24 cellular contexts compared by ENCODE assay signal in genomic region chr20:51926670-51927305, GRCh38.
DNase-seq lines count a peak whose midpoint lies in the region; ATAC-seq, FAIRE-seq and TF ChIP-seq lines count a peak whose summit lies in the region.
"Had no signal": no experiment of that assay in that cellular context is flagged by ENCODE, and none has a peak within 500 bp of the region (broad histone marks: within the 10 kb centered on the region; RNA-seq: fewer than 3 reads in every experiment).

No MANE protein-coding gene starts in this region.

- H3K4ac ChIP-seq in neuronal stem cell (ENCODE audit: low read length) = no peak overlapping the region

- peak; percentile 43; the same call in 1 of the 2 replicates for ATAC-seq in PC-3
- ATAC-seq in HG02763 (IDR thresholded peaks at IDR 0.05; ENCODE audit: unreplicated experiment) = no peak
- ATAC-seq: natural killer cell treated with Interleukin-12 subunit alpha and Interleukin-12 subunit beta and Interleukin-15 and Interleukin-18, amount 100 ng/mL, for 72 hours; stimulated activated naive CD8-positive, alpha-beta T cell treated with anti-CD3 and anti-CD28 coated beads, Interleukin-15, amount 100 ng/mL, for 72 hours had no signal

- POLR2A ChIA-PET in PC-3 (lab: Charles Lee; ENCODE audit: unreplicated experiment) (no interaction called here), endothelial cell of umbilical vein (lab: Charles Lee) (no interaction called here)

- no peaks in the 10 kb centered on the region for H3K9me2 ChIP-seq in PC-3 (replicated peaks; ENCODE audit: low read length)

- no peak overlapping the region for H4K8ac ChIP-seq in neuronal stem cell (ENCODE audit: low read depth, low read length)

- no peaks in the 10 kb centered on the region for H3K79me1 ChIP-seq in neuronal stem cell (ENCODE audit: low read depth, low read length)

- H2BK5ac ChIP-seq in neuronal stem cell (ENCODE audit: low read length) = no peak overlapping the region

- WGBS in neuronal stem cell (ENCODE audit: extremely low coverage in 2 of 2, insufficient read length in 2 of 2, insufficient replicate concordance in 1 of 2), 2 donors = no CpG with 5 or more reads among the region's 14 CpGs

- no peak overlapping the region for H2BK120ac ChIP-seq in neuronal stem cell (ENCODE audit: low read depth, low read length)

- H4K91ac ChIP-seq in neuronal stem cell (ENCODE audit: low read depth, low read length, poor library complexity) = peak overlapping the region; percentile 66

- no peak overlapping the region for H3K18ac ChIP-seq in neuronal stem cell (ENCODE audit: low read length)

- H2AFZ ChIP-seq in PC-3 (ENCODE audit: low read length) (peak overlapping the region; percentile 40), endothelial cell of umbilical vein (ENCODE audit: low read depth, low read length) (peak overlapping the region; percentile 71), neuronal stem cell (ENCODE audit: low read length) (peak overlapping the region; percentile 53)

- H4K20me1 ChIP-seq in PC-3 (ENCODE audit: low read length) (no peaks in the 10 kb centered on the region), endothelial cell of umbilical vein (replicated peaks; ENCODE audit: control insufficient read depth, extremely low read depth, insufficient read depth, low read length) (no peaks in the 10 kb centered on the region)

- DNase-seq in HS-5 (ENCODE audit: low read depth) (peak; percentile 73), PC-3 (peak; percentile 48), endothelial cell of umbilical vein (ENCODE audit: low read depth, low spot score) (peak; percentile 94), neuronal stem cell (ENCODE audit: low spot score) (no peak), superior temporal gyrus (ENCODE audit: extremely low spot score) (no peak), HT-29 (ENCODE audit: low spot score) (no peak)
- DNase-seq: activated B cell treated with CpG ODN at 0.5 μM for 24 hours; activated CD4-positive, alpha-beta memory T cell treated with anti-CD3 and anti-CD28 coated beads, Interleukin-2, amount 10 ng/mL, durations not matched to agents 7 days and 5 days; activated gamma-delta T cell treated with Interleukin-2 at 50 U/mL for 16 hours; activated T-cell treated with anti-CD3 and anti-CD28 coated beads for 4 hours; amniotic stem cell; central memory CD4-positive, alpha-beta T cell; DMS79; NCI-H2029; NCI-H446; stimulated activated CD4-positive, alpha-beta T cell treated with anti-CD3 and anti-CD28 coated beads, Interleukin-2, amount 100 ng/mL, for 48 hours; stimulated activated naive CD8-positive, alpha-beta T cell treated with anti-CD3 and anti-CD28 coated beads, Interleukin-15, amount 100 ng/mL, for 72 hours; upper lobe of left lung had no signal

- H3K27ac ChIP-seq in PC-3 (ENCODE audit: low read length) (0 out of 2 replicates have a peak overlapping the region, but pooled peaks have one; percentile 4), endothelial cell of umbilical vein (ENCODE audit: insufficient read depth, low read depth, low read length) (peak overlapping the region; percentile 93), neuronal stem cell (replicated peaks; ENCODE audit: low read length) (no peak overlapping the region)
- H3K27ac ChIP-seq: prostate gland, skin epidermis, upper lobe of left lung had no signal

- peaks cover 20% of the 10 kb centered on the region for H3K4me1 ChIP-seq in PC-3 (ENCODE audit: insufficient read depth, low read length)
- peaks cover 34% of the 10 kb centered on the region for H3K4me1 ChIP-seq in endothelial cell of umbilical vein (ENCODE audit: control insufficient read depth, extremely low read depth, insufficient read depth, low read length)
- peaks cover 2 to 5% of the 10 kb centered on the region in 2 donors for H3K4me1 ChIP-seq in neuronal stem cell (ENCODE audit: control insufficient read depth in 2 of 2, insufficient read depth in 1 of 2, low read depth in 1 of 2, low read length in 2 of 2)
- H3K4me1 ChIP-seq: prostate gland, upper lobe of left lung had no signal

- H3K9me1 ChIP-seq in endothelial cell of umbilical vein (replicated peaks; ENCODE audit: control insufficient read depth, extremely low read depth, insufficient read depth, low read length) = no peaks in the 10 kb centered on the region

- no peaks in the 10 kb centered on the region for H3K27me3 ChIP-seq in PC-3 (ENCODE audit: low read length)
- no peaks in the 10 kb centered on the region for H3K27me3 ChIP-seq in endothelial cell of umbilical vein (ENCODE audit: control insufficient read depth in 2 of 2, insufficient read depth in 2 of 2, low read length in 2 of 2)
- H3K27me3 ChIP-seq in neuronal stem cell (ENCODE audit: control insufficient read depth in 3 of 3, insufficient read depth in 3 of 3, low read depth in 1 of 3, low read length in 3 of 3) = no peaks in the 10 kb centered on the region
- H3K27me3 ChIP-seq: upper lobe of left lung had no signal

- no peak for TF ChIP-seq CTCF in PC-3 (conservative IDR thresholded peaks at IDR 0.05; ENCODE audit: low read depth, low read length)
- TF ChIP-seq CTCF in endothelial cell of umbilical vein (IDR thresholded peaks at IDR 0.05; ENCODE audit: extremely low read depth in 1 of 2, insufficient read depth in 1 of 2, low read depth in 1 of 2, low read length in 2 of 2) = no peak

- TF ChIP-seq POLR2A in endothelial cell of umbilical vein (IDR thresholded peaks at IDR 0.05; ENCODE audit: low read depth, low read length) = peak; percentile 63

- no peak overlapping the region for H2AK5ac ChIP-seq in neuronal stem cell (ENCODE audit: low read depth, low read length)

- no peak overlapping the region for H2BK15ac ChIP-seq in neuronal stem cell (ENCODE audit: low read length)

- dilution Hi-C loops in endothelial cell of umbilical vein (cut with MboI; ENCODE audit: extremely low pct_ligation_motif_present, low sequenced_read_pairs) = no loop called here

- no peaks in the 10 kb centered on the region for H3K36me3 ChIP-seq in PC-3 (ENCODE audit: low read depth, low read length)
- H3K36me3 ChIP-seq in endothelial cell of umbilical vein (ENCODE audit: control insufficient read depth in 2 of 2, extremely low read depth in 1 of 2, insufficient read depth in 2 of 2, low read length in 2 of 2) = no peaks in the 10 kb centered on the region
- no peaks in the 10 kb centered on the region for H3K36me3 ChIP-seq in neuronal stem cell (replicated peaks in 1 of 2; ENCODE audit: control insufficient read depth in 2 of 2, insufficient read depth in 2 of 2, low read length in 2 of 2)
- H3K36me3 ChIP-seq: HAP-1, prostate gland, upper lobe of left lung had no signal

- H2BK12ac ChIP-seq in neuronal stem cell (ENCODE audit: low read length) = peak overlapping the region; percentile 8

- H3F3A ChIP-seq in PC-3 (ENCODE audit: low read length, unreplicated experiment) = no peaks in the 10 kb centered on the region

- no peaks in the 10 kb centered on the region for H3K9me3 ChIP-seq in PC-3 (ENCODE audit: low read length)
- no peaks in the 10 kb centered on the region for H3K9me3 ChIP-seq in endothelial cell of umbilical vein (replicated peaks; ENCODE audit: control insufficient read depth, insufficient read depth, low read length)
- no peaks in the 10 kb centered on the region for H3K9me3 ChIP-seq in neuronal stem cell (replicated peaks in 1 of 2; ENCODE audit: control insufficient read depth in 2 of 2, insufficient read depth in 1 of 2, low read depth in 1 of 2, low read length in 2 of 2)
- H3K9me3 ChIP-seq: HAP-1, prostate gland, upper lobe of left lung had no signal

- intact Hi-C loops in PC-3 (cut with micrococcal nuclease) (no loop called here), endothelial cell of umbilical vein (cut with micrococcal nuclease) (loop anchor here (1.0 to 5.0 kb wide), 3 partner anchors 39 to 295 kb away; no protein-coding TSS in a partner anchor)

- no peak overlapping the region for H3K9ac ChIP-seq in PC-3 (ENCODE audit: low read length)
- peak overlapping the region; percentile 62 for H3K9ac ChIP-seq in endothelial cell of umbilical vein (replicated peaks; ENCODE audit: extremely low read depth, insufficient read depth, low read length)
- no peak overlapping the region for H3K9ac ChIP-seq in neuronal stem cell (ENCODE audit: low read depth, low read length, poor library complexity)

- H3K4me3 ChIP-seq in PC-3 (ENCODE audit: low read length) (no peak overlapping the region), endothelial cell of umbilical vein (replicated peaks in 1 of 3; ENCODE audit: insufficient read depth in 1 of 3, low read depth in 1 of 3, low read length in 3 of 3) (no peak overlapping the region), neuronal stem cell (ENCODE audit: low read length in 2 of 2) (no peak overlapping the region)
- H3K4me3 ChIP-seq: HAP-1, prostate gland, skin epidermis, upper lobe of left lung had no signal

- no peak overlapping the region for H3K14ac ChIP-seq in neuronal stem cell (ENCODE audit: low read length)

- no TSS peak for BruUV-seq in PC-3 (replicated peaks; lab: Mats Ljungman, UMichigan)
- TSS peak; percentile 83 for BruUV-seq in endothelial cell of umbilical vein (replicated peaks; lab: Mats Ljungman, UMichigan)

- H3K4me2 ChIP-seq in PC-3 (ENCODE audit: low read length) = peak overlapping the region; percentile 15
- H3K4me2 ChIP-seq in endothelial cell of umbilical vein (ENCODE audit: insufficient read depth, low read length) = peak overlapping the region; percentile 54
- no peak overlapping the region for H3K4me2 ChIP-seq in neuronal stem cell (ENCODE audit: insufficient read depth, low read length, poor library complexity, severe bottlenecking)

- CTCF ChIA-PET in PC-3 (lab: Charles Lee) = no interaction called here
- CTCF ChIA-PET in endothelial cell of umbilical vein (lab: Charles Lee) = interaction anchor here (1.1 kb wide), 1 partner anchor 40 kb away, joined by 3 read pairs; no protein-coding TSS in a partner anchor

- H3K79me2 ChIP-seq in PC-3 (ENCODE audit: low read length) = no peaks in the 10 kb centered on the region
- H3K79me2 ChIP-seq in endothelial cell of umbilical vein (ENCODE audit: control insufficient read depth, insufficient read depth, low read length) = no peaks in the 10 kb centered on the region

- FAIRE-seq in endothelial cell of umbilical vein (lab: Jason Lieb, UNC) = peak; percentile 83
- FAIRE-seq: RCC 7860 had no signal

- no peak overlapping the region for H3K23ac ChIP-seq in neuronal stem cell (ENCODE audit: low read depth, low read length, poor library complexity)

TF ChIP-seq in endothelial cell of umbilical vein, 7 proteins besides CTCF, POLR2A, EP300 and RAD21 (continues in another document):
- no peak for TF ChIP-seq EZH2 (IDR thresholded peaks at IDR 0.05; ENCODE audit: borderline replicate concordance, low read depth, low read length, severe bottlenecking)
- peak; percentile 76 for TF ChIP-seq POLR2AphosphoS5 (IDR thresholded peaks at IDR 0.05; ENCODE audit: insufficient read depth, low read depth, low read length)
- TF ChIP-seq MAX (IDR thresholded peaks at IDR 0.05; ENCODE audit: insufficient read depth, insufficient read length) = no peak
- TF ChIP-seq JUN (IDR thresholded peaks at IDR 0.05; ENCODE audit: borderline replicate concordance, insufficient read depth, insufficient read length, low read depth) = peak; percentile 93
- TF ChIP-seq FOS (IDR thresholded peaks at IDR 0.05; ENCODE audit: borderline replicate concordance, insufficient read depth, low read length) = peak; percentile 74

Comparison
In these comparisons a context has a peak if more than half of its experiments do, and no peak if none do; other contexts are left out.
1. DNase-seq: peak in HS-5 (single experiment), PC-3 (single experiment) and endothelial cell of umbilical vein (single experiment); none in neuronal stem cell (single experiment), superior temporal gyrus (single experiment) and HT-29 (single experiment).
2. Peak in every context shown above with its lines, with median percentiles within 50 percentile points of each other: H2AFZ ChIP-seq.